ENCODE assay signal across 33 cellular contexts in the genomic region with DNA sequence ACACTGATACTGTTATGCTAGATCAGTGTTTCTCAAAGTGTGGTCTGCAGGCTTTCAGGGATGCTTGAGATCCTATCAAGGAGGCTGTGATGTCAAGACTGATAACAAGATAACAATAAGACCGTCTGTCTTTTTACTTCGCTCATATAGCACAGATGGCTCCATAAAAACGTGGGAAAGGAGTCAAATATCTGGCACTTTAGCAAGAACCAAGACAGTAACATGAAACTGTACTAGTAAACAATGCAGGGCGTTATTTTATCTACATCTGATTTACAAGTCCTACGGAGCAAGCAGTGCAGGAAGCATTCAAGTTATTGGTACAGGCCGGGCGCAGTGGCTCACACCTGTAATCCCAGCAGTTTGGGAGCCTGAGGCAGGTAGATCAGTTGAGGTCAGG. TPM values are rescaled to one million over a fixed set of nuclear protein-coding genes. Genes with fewer than 3 reads are reported as not detected.
"Had no signal": no experiment of that assay in that cellular context is flagged by ENCODE, and none has a peak within 500 bp of the region (broad histone marks: within the 10 kb centered on the region; RNA-seq: fewer than 3 reads in every experiment).

No MANE protein-coding gene starts in this region.

- H3K9me3 Mint-ChIP-seq: dendritic cell treated with granulocyte-macrophage colony-stimulating factor and Interleukin-4, amounts not matched to agents 40 ng/mL and 50 ng/mL, for 4 days had no signal

- DNase-seq: effector CD8-positive, alpha-beta T cell; endodermal cell; foreskin keratinocyte; heart left ventricle; left colon; left ventricle myocardium inferior; lower lobe of right lung; naive thymus-derived CD8-positive, alpha-beta T cell; nephron progenitor cell; nucleus accumbens; stimulated activated CD4-positive, alpha-beta T cell treated with anti-CD3 and anti-CD28 coated beads, Interleukin-12 subunit alpha, Interleukin-12 subunit beta, amount 100 ng/mL, for 4 hours; stimulated activated CD4-positive, alpha-beta T cell treated with anti-CD3 and anti-CD28 coated beads, Interleukin-1b, Interleukin-23, amount 100 ng/mL, for 48 hours; stimulated activated CD4-positive, alpha-beta T cell treated with anti-CD3 and anti-CD28 coated beads, Interleukin-4, amount 100 ng/mL, for 1 hour; stimulated activated CD8-positive, alpha-beta memory T cell treated with anti-CD3 and anti-CD28 coated beads, Interleukin-4, amount 100 ng/mL, for 48 hours; stimulated activated naive CD4-positive, alpha-beta T cell treated with Interleukin-2 at 50 U/mL for 16 hours; stomach; testis; tibial artery; upper lobe of left lung had no signal

- H3K4me3 Mint-ChIP-seq: dendritic cell treated with granulocyte-macrophage colony-stimulating factor and Interleukin-4, amounts not matched to agents 40 ng/mL and 50 ng/mL, for 4 days; endodermal cell; naive thymus-derived CD8-positive, alpha-beta T cell; nephron progenitor cell had no signal

- H3K27ac ChIP-seq: esophagus muscularis mucosa, foreskin keratinocyte, gastroesophageal sphincter, heart left ventricle, hepatocyte, left ventricle myocardium inferior, lower lobe of right lung, prostate gland, right atrium auricular region, stomach, testis, tibial artery, upper lobe of left lung had no signal

- ATAC-seq: foreskin keratinocyte; gastroesophageal sphincter; heart left ventricle; left colon; lower lobe of right lung; naive thymus-derived CD8-positive, alpha-beta T cell; sciatic nerve had no signal

- H3K27ac Mint-ChIP-seq: dendritic cell treated with granulocyte-macrophage colony-stimulating factor and Interleukin-4, amounts not matched to agents 40 ng/mL and 50 ng/mL, for 4 days; endodermal cell; naive thymus-derived CD8-positive, alpha-beta T cell; nephron progenitor cell had no signal

RNA-seq across cellular contexts. Expression of a gene that starts 3.6 kb away (rescaled TPM):
- total RNA-seq: endodermal cell; fibroblast of lung; heart left ventricle; hepatocyte; left colon; left ventricle myocardium inferior; lower lobe of right lung; mesenteric fat pad; myocyte; naive thymus-derived CD8-positive, alpha-beta T cell; osteocyte; prostate gland; right atrium auricular region; subcutaneous adipose tissue; testis; upper lobe of left lung had no signal

RNA-seq across cellular contexts. Expression of a gene that starts 14.0 kb away (rescaled TPM):
- total RNA-seq: endodermal cell; esophagus muscularis mucosa; fibroblast of lung; gastroesophageal sphincter; heart left ventricle; hepatocyte; kidney epithelial cell; left colon; left ventricle myocardium inferior; lower lobe of right lung; mesenteric fat pad; myocyte; naive thymus-derived CD8-positive, alpha-beta T cell; osteocyte; prostate gland; right atrium auricular region; sciatic nerve; smooth muscle cell; stomach; subcutaneous adipose tissue; testis; upper lobe of left lung had no signal

RNA-seq across cellular contexts. Expression of a gene that starts 27.5 kb away (rescaled TPM):
- total RNA-seq: endodermal cell; esophagus muscularis mucosa; fibroblast of lung; gastroesophageal sphincter; heart left ventricle; hepatocyte; kidney epithelial cell; left colon; left ventricle myocardium inferior; lower lobe of right lung; mesenteric fat pad; myocyte; naive thymus-derived CD8-positive, alpha-beta T cell; osteocyte; prostate gland; right atrium auricular region; sciatic nerve; stomach; subcutaneous adipose tissue; upper lobe of left lung had no signal

RNA-seq across cellular contexts. Expression of a gene that starts 33.1 kb away (rescaled TPM):
- total RNA-seq: endodermal cell; esophagus muscularis mucosa; fibroblast of lung; heart left ventricle; hepatocyte; left colon; left ventricle myocardium inferior; lower lobe of right lung; mesenteric fat pad; myocyte; naive thymus-derived CD8-positive, alpha-beta T cell; osteocyte; prostate gland; right atrium auricular region; sciatic nerve; stomach; subcutaneous adipose tissue; testis; upper lobe of left lung had no signal

RNA-seq across cellular contexts. Expression of a gene that starts 43.0 kb away (rescaled TPM):
- total RNA-seq: fibroblast of lung; heart left ventricle; hepatocyte; left colon; left ventricle myocardium inferior; lower lobe of right lung; mesenteric fat pad; myocyte; naive thymus-derived CD8-positive, alpha-beta T cell; osteocyte; prostate gland; right atrium auricular region; sciatic nerve; stomach; subcutaneous adipose tissue had no signal
